ENCODE assay signal across 8 cellular contexts in genomic region chr12:67441736-67442346, GRCh38.
DNase-seq lines count a peak whose midpoint lies in the region; ATAC-seq and TF ChIP-seq lines count a peak whose summit lies in the region.

No MANE protein-coding gene starts in this region.

- no peak overlapping the region for H3K27ac Mint-ChIP-seq in activated CD4-positive, alpha-beta T cell treated with anti-CD3 and anti-CD28 coated beads, Interleukin-2, amount 10 ng/mL, durations not matched to agents 24 days and 14 days

- H3K27ac ChIP-seq in colonic mucosa: no peak overlapping the region
- H3K27ac ChIP-seq in liver (ENCODE audit: low read depth in 1 of 2, low read length in 2 of 2): no peak overlapping the region

- H3K4me3 ChIP-seq in colonic mucosa: no peak overlapping the region
- H3K4me3 ChIP-seq in liver (ENCODE audit: low read depth in 1 of 3, low read length in 3 of 3): peak overlapping the region in 1 of 3 donors; percentile 44

- H3K36me3 Mint-ChIP-seq in activated CD4-positive, alpha-beta T cell treated with anti-CD3 and anti-CD28 coated beads, Interleukin-2, amount 10 ng/mL, durations not matched to agents 24 days and 14 days (ENCODE audit: low read depth): no peaks in the 10 kb centered on the region

- peak; percentile 88 for TF ChIP-seq RAD21 in liver (IDR thresholded peaks at IDR 0.05)

- peak; percentile 73 for DNase-seq in AG08395 (ENCODE audit: low spot score)
- peak; percentile 77 for DNase-seq in NCI-H345 (lab: John Stamatoyannopoulos, UW)
- peak; percentile 93 for DNase-seq in activated CD4-positive, alpha-beta T cell treated with anti-CD3 and anti-CD28 coated beads, Interleukin-2, amount 10 ng/mL, durations not matched to agents 24 days and 14 days
- peak; percentile 95 for DNase-seq in colonic mucosa
- peak; percentile 42 to 67 (median 56) for DNase-seq in stimulated activated CD4-positive, alpha-beta T cell treated with anti-CD3 and anti-CD28 coated beads, TNF-alpha, amount 100 ng/mL, for 1 hour (ENCODE audit: low read depth in 3 of 3, low spot score in 1 of 3)

- intact Hi-C loops in activated CD4-positive, alpha-beta T cell treated with anti-CD3 and anti-CD28 coated beads, Interleukin-2, amount 10 ng/mL, durations not matched to agents 24 days and 14 days (cut with micrococcal nuclease): loop anchor here (1.0 to 10.0 kb wide), 5 partner anchors 86 to 360 kb away; partner anchors contain the start of gene CAND1
- intact Hi-C loops in colonic mucosa (cut with DNase I): loop anchor here (5.0 to 10.0 kb wide), 3 partner anchors 85 to 503 kb away; partner anchors contain the start of gene DYRK2

- ATAC-seq in GM18870 (IDR thresholded peaks at IDR 0.05; ENCODE audit: unreplicated experiment) (peak; percentile 83), HG03139 (IDR thresholded peaks at IDR 0.05; ENCODE audit: unreplicated experiment) (peak; percentile 89)

- H3K27me3 Mint-ChIP-seq in activated CD4-positive, alpha-beta T cell treated with anti-CD3 and anti-CD28 coated beads, Interleukin-2, amount 10 ng/mL, durations not matched to agents 24 days and 14 days: peaks cover 13% of the 10 kb centered on the region

- H3K4me1 Mint-ChIP-seq in activated CD4-positive, alpha-beta T cell treated with anti-CD3 and anti-CD28 coated beads, Interleukin-2, amount 10 ng/mL, durations not matched to agents 24 days and 14 days: peaks cover 12% of the 10 kb centered on the region

- no peaks in the 10 kb centered on the region for H3K27me3 ChIP-seq in colonic mucosa
- no peaks in the 10 kb centered on the region for H3K27me3 ChIP-seq in liver (ENCODE audit: control insufficient read depth in 4 of 4, insufficient read depth in 4 of 4, low read length in 3 of 4)

- H3K9me3 ChIP-seq in colonic mucosa (no peaks in the 10 kb centered on the region), liver (ENCODE audit: control insufficient read depth in 4 of 4, low read length in 3 of 4) (no peaks in the 10 kb centered on the region)

- H3K9me3 Mint-ChIP-seq in activated CD4-positive, alpha-beta T cell treated with anti-CD3 and anti-CD28 coated beads, Interleukin-2, amount 10 ng/mL, durations not matched to agents 24 days and 14 days: peaks cover 12% of the 10 kb centered on the region

- TF ChIP-seq CTCF in colonic mucosa (IDR thresholded peaks at IDR 0.05): peak; percentile 70
- peak; percentile 81 for TF ChIP-seq CTCF in liver (IDR thresholded peaks at IDR 0.05; ENCODE audit: low read depth, low read length, missing input control)

- no peaks in the 10 kb centered on the region for H3K4me1 ChIP-seq in colonic mucosa
- H3K4me1 ChIP-seq in liver (ENCODE audit: control insufficient read depth in 4 of 4, insufficient read depth in 4 of 4, low read length in 3 of 4): peaks cover 3 to 10% (median 6%) of the 10 kb centered on the region in 4 donors

- H3K36me3 ChIP-seq in colonic mucosa (no peaks in the 10 kb centered on the region), liver (ENCODE audit: control insufficient read depth in 4 of 4, insufficient read depth in 3 of 4, low read depth in 1 of 4, low read length in 3 of 4) (no peaks in the 10 kb centered on the region)

- no peak overlapping the region for H3K4me3 Mint-ChIP-seq in activated CD4-positive, alpha-beta T cell treated with anti-CD3 and anti-CD28 coated beads, Interleukin-2, amount 10 ng/mL, durations not matched to agents 24 days and 14 days

- H3K9ac ChIP-seq in colonic mucosa (ENCODE audit: low read depth in 2 of 2, low read length in 2 of 2): peak overlapping the region in 1 of 2 donors; percentile 52
- H3K9ac ChIP-seq in liver (ENCODE audit: low read depth in 1 of 2, low read length in 2 of 2): no peak overlapping the region

- WGBS in liver: 8% methylated on average over 12 of the region's 12 CpGs

TF ChIP-seq in liver, 16 proteins besides CTCF, POLR2A, EP300 and RAD21:
- TF ChIP-seq ATF3 (IDR thresholded peaks at IDR 0.05) (no peak), HNF4A (conservative IDR thresholded peaks at IDR 0.05) (peak in 1 of 2 donors; percentile 27), TAF1 (conservative IDR thresholded peaks at IDR 0.05) (no peak), HNF4G (IDR thresholded peaks at IDR 0.05) (no peak), JUND (IDR thresholded peaks at IDR 0.05) (no peak), REST (IDR thresholded peaks at IDR 0.05) (no peak), YY1 (IDR thresholded peaks at IDR 0.05) (peak; percentile 32), GABPA (IDR thresholded peaks at IDR 0.05 in 1 of 2, conservative IDR thresholded peaks at IDR 0.05 in 1 of 2) (no peak), ZBTB33 (IDR thresholded peaks at IDR 0.05) (no peak), RXRA (IDR thresholded peaks at IDR 0.05) (peak in 1 of 2 donors; percentile 26), FOXA2 (IDR thresholded peaks at IDR 0.05) (no peak), FOXA1 (IDR thresholded peaks at IDR 0.05) (no peak), SP1 (IDR thresholded peaks at IDR 0.05) (no peak), MAX (IDR thresholded peaks at IDR 0.05) (no peak), NR2F2 (IDR thresholded peaks at IDR 0.05) (no peak), EGR1 (IDR thresholded peaks at IDR 0.05; ENCODE audit: low read depth in 2 of 2) (no peak)
